Comparison of ENCODE assay signal across 32 cellular contexts in the genomic region with DNA sequence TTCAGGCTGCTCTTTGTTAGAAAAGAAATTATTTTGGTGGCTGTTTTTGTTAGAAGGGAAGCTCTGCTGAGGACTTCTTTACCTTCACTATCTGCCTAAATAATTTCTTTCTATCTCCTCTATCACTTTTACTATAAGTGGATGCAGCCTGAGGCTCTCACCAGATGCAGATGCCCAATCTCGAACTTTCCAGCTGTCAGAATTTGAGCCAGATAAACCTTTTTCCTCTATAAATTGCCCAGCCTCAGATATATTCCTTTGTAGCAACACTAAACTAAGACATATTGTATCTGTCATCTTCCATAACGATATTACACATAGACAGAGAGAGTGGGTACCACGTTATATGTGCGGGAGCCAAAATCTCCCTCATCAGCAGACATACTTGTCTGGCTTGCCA. TPM values are rescaled to one million over a fixed set of nuclear protein-coding genes. Genes with fewer than 3 reads are reported as not detected.
"Had no signal": no experiment of that assay in that cellular context is flagged by ENCODE, and none has a peak within 500 bp of the region (broad histone marks: within the 10 kb centered on the region; RNA-seq: fewer than 3 reads in every experiment).

No MANE protein-coding gene starts in this region.

- H3K4me1 ChIP-seq: adrenal gland, ascending aorta, body of pancreas, breast epithelium had no signal

- DNase-seq: activated effector memory CD4-positive, alpha-beta T cell treated with anti-CD3 and anti-CD28 coated beads, Interleukin-2, amount 50 U/mL, for 16 hours; activated effector memory CD4-positive, alpha-beta T cell treated with Interleukin-2 at 50 U/mL for 16 hours; activated gamma-delta T cell; activated gamma-delta T cell treated with Interleukin-2 at 50 U/mL for 16 hours; activated naive CD4-positive, alpha-beta T cell; activated naive CD4-positive, alpha-beta T cell treated with anti-CD3 and anti-CD28 coated beads for 36 hours; activated naive CD4-positive, alpha-beta T cell treated with anti-CD3 and anti-CD28 coated beads, Interleukin-2, amount 10 ng/mL, durations not matched to agents 7 days and 5 days; activated naive CD4-positive, alpha-beta T cell treated with anti-CD3 and anti-CD28 coated beads, Interleukin-2, amount 50 U/mL, for 16 hours; activated naive CD4-positive, alpha-beta T cell treated with Interleukin-2 at 50 U/mL for 16 hours; activated naive CD8-positive, alpha-beta T cell treated with anti-CD3 and anti-CD28 coated beads for 36 hours; activated naive CD8-positive, alpha-beta T cell treated with anti-CD3 and anti-CD28 coated beads, Interleukin-2, amount 10 ng/mL, durations not matched to agents 7 days and 5 days; activated naive CD8-positive, alpha-beta T cell treated with anti-CD3 and anti-CD28 coated beads, Interleukin-2, amount 50 U/mL, for 24 hours; activated T-cell treated with anti-CD3 and anti-CD28 coated beads, Interleukin-2, amount 50 U/mL, for 24 hours; activated T-cell treated with anti-CD3 and anti-CD28 coated beads, Interleukin-2, amount 50 U/mL, for 4 hours; activated T-cell treated with anti-CD3 and anti-CD28 coated beads, Interleukin-2, amount 50 U/mL, for 48 hours; activated T-cell treated with anti-CD3 and anti-CD28 coated beads, Interleukin-2, amount 50 U/mL, for 72 hours; adrenal gland; amniotic stem cell; amygdala; anterior cingulate cortex; aorta; body of pancreas; brain microvascular endothelial cell; caudate nucleus; central memory CD4-positive, alpha-beta T cell; cerebellar nuclear complex had no signal

- H3K27ac ChIP-seq: adrenal gland, ascending aorta, body of pancreas, brain microvascular endothelial cell, breast epithelium, cardiac muscle cell had no signal

- H3K36me3 ChIP-seq: adrenal gland, ascending aorta, brain microvascular endothelial cell, breast epithelium, cardiac muscle cell had no signal

- ATAC-seq: activated naive CD4-positive, alpha-beta T cell treated with anti-CD3 and anti-CD28 coated beads, Interleukin-2, amount 50 U/mL, for 72 hours; activated naive CD8-positive, alpha-beta T cell treated with anti-CD3 and anti-CD28 coated beads, Interleukin-2, amount 50 U/mL, for 24 hours; activated T-cell treated with anti-CD3 and anti-CD28 coated beads, Interleukin-2, amount 50 U/mL, for 4 hours; activated T-cell treated with anti-CD3 and anti-CD28 coated beads, Interleukin-2, amount 50 U/mL, for 72 hours; activated T-helper 17 cell treated with anti-CD3 and anti-CD28 coated beads, Interleukin-2, amount 50 U/mL, for 72 hours; body of pancreas had no signal

- H3K4me3 ChIP-seq: adrenal gland, ascending aorta, body of pancreas, breast epithelium, cardiac muscle cell had no signal

- H3K9me3 ChIP-seq: adrenal gland, ascending aorta, body of pancreas, breast epithelium had no signal

- H3K27me3 ChIP-seq: adrenal gland, ascending aorta, body of pancreas, brain microvascular endothelial cell, breast epithelium, cardiac muscle cell had no signal

RNA-seq across cellular contexts. Expression of gene CDH8, which starts 15.7 kb away (rescaled TPM):
- polyA plus RNA-seq: adipose tissue had no signal
